Comparison of ENCODE assay signal across 9 cellular contexts in the genomic region with DNA sequence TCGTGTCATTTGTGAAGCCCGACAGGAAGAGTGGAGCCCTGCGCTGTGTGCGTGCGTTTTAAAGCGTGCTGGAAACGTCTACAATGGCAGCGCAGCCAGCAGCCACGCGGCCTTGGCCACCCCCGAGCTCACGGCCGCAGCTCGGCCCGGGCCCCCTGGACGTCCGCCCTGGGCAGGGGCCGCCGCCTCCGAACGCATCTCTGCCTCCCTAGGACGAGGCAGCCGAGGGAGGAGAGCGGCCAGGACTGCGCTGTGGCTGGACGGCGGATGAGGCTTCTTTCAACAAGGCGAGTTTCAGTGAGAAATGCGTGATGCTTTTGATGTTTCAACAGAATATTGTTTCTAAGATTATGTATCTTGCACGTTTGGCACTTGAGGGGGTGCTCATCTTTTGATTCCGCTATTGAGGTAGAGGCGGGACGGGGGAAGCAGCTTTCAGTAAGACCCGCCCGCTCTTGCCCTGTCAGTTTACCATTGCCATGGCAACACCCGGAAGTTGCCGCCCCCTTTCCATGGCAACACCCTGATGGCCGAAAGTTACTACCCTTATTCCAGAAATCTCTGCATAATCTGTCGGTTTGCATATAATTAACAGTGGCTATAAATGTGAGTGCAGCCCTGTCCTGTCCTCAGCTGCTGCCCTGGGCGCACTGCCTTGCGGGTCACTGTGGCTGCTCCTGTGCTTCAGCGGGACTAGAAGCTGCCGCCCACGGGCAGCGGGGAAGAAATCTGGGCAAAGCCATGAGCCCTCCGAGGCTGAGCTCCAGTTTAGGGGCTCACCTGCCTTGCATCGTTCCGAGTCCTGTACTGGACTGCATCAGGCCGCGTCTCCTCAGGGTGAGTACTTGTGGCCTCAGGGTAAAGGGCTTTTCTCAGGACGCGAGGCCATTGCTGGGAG. TPM values are rescaled to one million over a fixed set of nuclear protein-coding genes. Genes with fewer than 3 reads are reported as not detected.
DNase-seq lines count a peak whose midpoint lies in the region; ATAC-seq and TF ChIP-seq lines count a peak whose summit lies in the region.
"Had no signal": no experiment of that assay in that cellular context is flagged by ENCODE, and none has a peak within 500 bp of the region (broad histone marks: within the 10 kb centered on the region; RNA-seq: fewer than 3 reads in every experiment).

No MANE protein-coding gene starts in this region.

- CTCF ChIA-PET in RWPE1 (lab: Yijun Ruan, JAX): interaction anchor here (0.6 to 1.2 kb wide), 2 partner anchors 10 to 1008 kb away, joined by 3 to 4 read pairs; no protein-coding TSS in a partner anchor

- H3K27ac ChIP-seq in RWPE1: peak overlapping the region; percentile 72
- H3K27ac ChIP-seq: VCaP had no signal

- DNase-seq in CD1c-positive myeloid dendritic cell (ENCODE audit: extremely low spot score) (peak; percentile 85), RWPE1 (ENCODE audit: low spot score) (peak; percentile 75), foreskin melanocyte (peak; percentile 72), occipital lobe (lab: John Stamatoyannopoulos, UW) (peak; percentile 82), superior temporal gyrus (ENCODE audit: extremely low spot score) (peak; percentile 90)
- DNase-seq in activated naive CD4-positive, alpha-beta T cell (lab: John Stamatoyannopoulos, UW): peak; percentile 26 to 61 (median 39)

- POLR2A ChIA-PET in RWPE1 (lab: Yijun Ruan, JAX; ENCODE audit: low non-redundant PET): interaction anchor here (0.6 kb wide), 1 partner anchor 162 kb away, joined by 3 read pairs; no protein-coding TSS in a partner anchor

- ATAC-seq in GM19438 (IDR thresholded peaks at IDR 0.05; ENCODE audit: low read depth, unreplicated experiment) (peak; percentile 80), HG03575 (IDR thresholded peaks at IDR 0.05; ENCODE audit: extremely low read depth, insufficient number of reproducible peaks, low FRiP score, unreplicated experiment) (peak; percentile 47)

- no peak for TF ChIP-seq CTCF in RWPE1 (conservative IDR thresholded peaks at IDR 0.05; ENCODE audit: low read depth)

RNA-seq across cellular contexts. Expression of a gene that starts 38.6 kb away (rescaled TPM):
- total RNA-seq in occipital lobe: 26.0 TPM

Comparison
In these comparisons a context has a peak if more than half of its experiments do, and no peak if none do; other contexts are left out.
1. Peak in every context shown above with its lines: DNase-seq, ATAC-seq and H3K27ac ChIP-seq.
2. DNase-seq: peak in every context shown above with its lines; median percentile 90 in superior temporal gyrus; 85 in CD1c-positive myeloid dendritic cell; 82 in occipital lobe; 75 in RWPE1; 72 in foreskin melanocyte; 39 in activated naive CD4-positive, alpha-beta T cell.